ENCODE assay signal across 1 cellular context in genomic region chr13:59691501-59692066, GRCh38.
TF ChIP-seq lines count a peak whose summit lies in the region.

No MANE protein-coding gene starts in this region.

TF ChIP-seq in IMR-90, 13 proteins besides CTCF, POLR2A, EP300 and RAD21 (continued from another document):
- TF ChIP-seq FOS (IDR thresholded peaks at IDR 0.05; ENCODE audit: low read depth, low read length): no peak
